In the genomic region with DNA sequence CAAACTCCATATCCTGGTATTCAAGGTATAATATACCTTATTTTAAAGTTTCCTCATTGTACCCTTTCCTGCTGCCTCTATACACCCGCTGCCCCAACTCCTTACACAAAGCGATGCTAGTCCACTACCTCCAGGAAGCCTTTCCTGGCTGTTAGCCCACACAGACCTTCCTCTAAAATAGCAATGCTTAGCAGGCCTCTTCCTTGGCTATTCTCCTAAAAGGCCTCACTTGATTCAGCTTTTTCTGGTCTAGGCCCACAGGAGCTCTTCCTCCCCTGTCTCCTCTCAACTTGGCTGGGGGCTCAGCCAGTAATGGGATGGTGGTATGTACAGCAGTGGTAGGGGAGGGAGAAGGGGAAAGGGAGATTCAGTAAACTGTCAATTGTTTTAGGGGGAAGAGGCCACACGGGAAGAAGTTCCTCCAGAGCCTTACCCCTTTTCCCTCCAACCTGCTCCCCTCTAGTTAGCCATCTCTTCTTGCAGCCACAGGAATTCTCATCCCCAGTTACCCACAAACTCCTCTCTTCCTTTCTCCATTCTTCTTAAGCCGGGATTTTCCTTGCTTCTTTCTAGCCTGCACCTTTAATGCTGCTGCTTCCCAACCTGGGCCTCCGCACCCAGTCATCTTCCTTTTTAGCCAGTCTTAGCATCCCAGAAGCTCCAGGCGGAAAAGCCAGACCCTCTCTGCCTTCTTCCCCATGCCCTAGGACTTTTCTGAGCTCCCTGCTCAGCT, we compare ENCODE assay signal across 8 cellular contexts. TPM values are rescaled to one million over a fixed set of nuclear protein-coding genes. Genes with fewer than 3 reads are reported as not detected.
DNase-seq lines count a peak whose midpoint lies in the region; ATAC-seq and TF ChIP-seq lines count a peak whose summit lies in the region.

No MANE protein-coding gene starts in this region.

- H2BK15ac ChIP-seq in H9 (ENCODE audit: low read depth, low read length) = no peak overlapping the region

- H3K4ac ChIP-seq in H9 (ENCODE audit: low read depth, low read length) = no peak overlapping the region; the same call in 1 of the 2 replicates

- peak overlapping the region; percentile 100 for H3K4me3 Mint-ChIP-seq in H9

- peaks cover 29 to 42% of the 10 kb centered on the region in 2 experiments for H3K4me1 Mint-ChIP-seq in H9

- peak overlapping the region; percentile 66 to 97 (median 80) for H3K27ac Mint-ChIP-seq in H9

- peaks cover 19% of the 10 kb centered on the region for H3K36me3 ChIP-seq in skeletal muscle satellite cell (ENCODE audit: insufficient read depth, low read length)

- no peak overlapping the region for H2BK20ac ChIP-seq in H9 (ENCODE audit: low read depth, low read length, poor library complexity, severe bottlenecking)

- no peak overlapping the region for H3K23ac ChIP-seq in H9 (ENCODE audit: insufficient read length, low read depth, low read length)

- no peak overlapping the region for H4K91ac ChIP-seq in H9 (ENCODE audit: insufficient read length, low read depth, low read length)

- no peak overlapping the region for H2AK5ac ChIP-seq in H9 (ENCODE audit: insufficient read length, low read length)

- H2BK12ac ChIP-seq in H9 (ENCODE audit: insufficient read length, low read depth, low read length) = no peak overlapping the region

- H3K4me1 ChIP-seq in H9 (ENCODE audit: insufficient read depth, low read length) = no peaks in the 10 kb centered on the region; the same call in 1 of the 2 replicates
- peaks cover 19% of the 10 kb centered on the region for H3K4me1 ChIP-seq in skeletal muscle satellite cell (ENCODE audit: control insufficient read depth, insufficient read depth, low read length)

- H3K9me3 ChIP-seq in H9 (ENCODE audit: control insufficient read depth, low read depth, low read length) (no peaks in the 10 kb centered on the region), skeletal muscle satellite cell (replicated peaks; ENCODE audit: low read length) (no peaks in the 10 kb centered on the region)

- H3K14ac ChIP-seq in H9 (ENCODE audit: insufficient read depth, low read length) = no peak overlapping the region

- H3K27me3 Mint-ChIP-seq in H9 (ENCODE audit: low read depth) = no peaks in the 10 kb centered on the region; the same call in 1 of the 2 replicates

- DNase-seq in H9 = no peak
- peak; percentile 24 for DNase-seq in glomerular visceral epithelial cell (ENCODE audit: extremely low spot score)
- DNase-seq in NCI-H2196 (lab: John Stamatoyannopoulos, UW; ENCODE audit: unreplicated experiment) = no peak

- TF ChIP-seq CTCF in H9 (conservative IDR thresholded peaks at IDR 0.05) (no peak), VCaP (conservative IDR thresholded peaks at IDR 0.05) (no peak)

- H3K27me3 ChIP-seq in H9 (ENCODE audit: insufficient read depth, low read length) (no peaks in the 10 kb centered on the region), skeletal muscle satellite cell (ENCODE audit: control insufficient read depth, insufficient read depth, low read length) (no peaks in the 10 kb centered on the region)

- H3K27ac ChIP-seq in H9 (ENCODE audit: insufficient read length, low read depth, low read length) (no peak overlapping the region), VCaP (peak overlapping the region; percentile 98)

- no peak overlapping the region for H2BK120ac ChIP-seq in H9 (ENCODE audit: low read depth, low read length, poor library complexity, severe bottlenecking)

- H4K20me1 ChIP-seq in H9 (ENCODE audit: control insufficient read depth, insufficient read depth, insufficient read length) = no peaks in the 10 kb centered on the region

- H3K9ac ChIP-seq in H9 (ENCODE audit: extremely low read depth, insufficient read length, low read length) = peak overlapping the region; percentile 39
- peak overlapping the region; percentile 100 for H3K9ac ChIP-seq in skeletal muscle satellite cell (ENCODE audit: low read depth, low read length)

- H2BK5ac ChIP-seq in H9 (ENCODE audit: insufficient read length, low read length) = no peak overlapping the region

- H3K9me3 Mint-ChIP-seq in H9 = peaks cover 0 to 3% of the 10 kb centered on the region in 2 experiments; a peak in 1 of 5 replicates

- peaks cover 4% of the 10 kb centered on the region for H3K79me1 ChIP-seq in H9 (ENCODE audit: insufficient read depth, low read depth, low read length, poor library complexity, severe bottlenecking)

- H3K4me3 ChIP-seq in skeletal muscle satellite cell (ENCODE audit: low read length) = peak overlapping the region; percentile 84

- H3K4me2 ChIP-seq in H9 (ENCODE audit: insufficient read depth, insufficient read length, low read length) = peak overlapping the region; percentile 61
- peak overlapping the region; percentile 94 for H3K4me2 ChIP-seq in skeletal muscle satellite cell (ENCODE audit: low read length)

- peaks cover 13% of the 10 kb centered on the region for H3K23me2 ChIP-seq in H9 (ENCODE audit: insufficient read length, low read depth, low read length, poor library complexity, severe bottlenecking)

- peaks cover 28% of the 10 kb centered on the region; the same call in 1 of the 2 replicates for H3K79me2 ChIP-seq in H9 (ENCODE audit: insufficient read depth, low read length)

- no peak overlapping the region for H3T11ph ChIP-seq in H9 (ENCODE audit: low read length)

- H3K56ac ChIP-seq in H9 (ENCODE audit: insufficient read length, low read depth, low read length) = no peak overlapping the region

- no peak overlapping the region for H4K8ac ChIP-seq in H9 (replicated peaks; ENCODE audit: insufficient read length, low read depth, low read length)

- ATAC-seq in GM19328 (IDR thresholded peaks at IDR 0.05; ENCODE audit: unreplicated experiment) (no peak), GM19397 (IDR thresholded peaks at IDR 0.05; ENCODE audit: unreplicated experiment) (no peak), HG02588 (IDR thresholded peaks at IDR 0.05; ENCODE audit: unreplicated experiment) (no peak)

- H4K5ac ChIP-seq in H9 (ENCODE audit: insufficient read length, low read depth, low read length) = no peak overlapping the region

- H3K36me3 Mint-ChIP-seq in H9 (ENCODE audit: insufficient read depth in 1 of 3, low read depth in 3 of 3) = peaks cover 30 to 39% (median 32%) of the 10 kb centered on the region in 3 experiments

- no CpG with 5 or more reads among the region's 6 CpGs for WGBS in H9 (ENCODE audit: extremely low coverage, insufficient read length, low lambda C conversion rate)

- H3K18ac ChIP-seq in H9 (ENCODE audit: insufficient read length, low read depth, low read length) = no peak overlapping the region

- no peak overlapping the region for H2AFZ ChIP-seq in H9 (ENCODE audit: low read length)

RNA-seq across cellular contexts. Expression of a gene that starts 2.6 kb away (rescaled TPM):
- total RNA-seq in H9 (2021) = 59.4 and 62.6 TPM in 2 replicates
- 84.5 and 93.8 TPM in 2 replicates for total RNA-seq in skeletal muscle satellite cell (2012; rRNA removed)

RNA-seq across cellular contexts. Expression of a gene that starts 2.7 kb away (rescaled TPM):
- 502 and 508 TPM in 2 replicates for total RNA-seq in H9 (2021)
- 507 and 552 TPM in 2 replicates for total RNA-seq in skeletal muscle satellite cell (2012; rRNA removed)

RNA-seq across cellular contexts. Expression of a gene that starts 39.8 kb away (rescaled TPM):
- 17.5 and 20.4 TPM in 2 replicates for total RNA-seq in H9 (2021)
- 16.2 TPM in 2 replicates for total RNA-seq in skeletal muscle satellite cell (2012; rRNA removed)

RNA-seq across cellular contexts. Expression of a gene that starts 53.3 kb away (rescaled TPM):
- total RNA-seq in H9 (2021) = 43.4 and 46.8 TPM in 2 replicates
- total RNA-seq in skeletal muscle satellite cell (2012; rRNA removed) = 3.5 and 8.1 TPM in 2 replicates
